In the genomic region with DNA sequence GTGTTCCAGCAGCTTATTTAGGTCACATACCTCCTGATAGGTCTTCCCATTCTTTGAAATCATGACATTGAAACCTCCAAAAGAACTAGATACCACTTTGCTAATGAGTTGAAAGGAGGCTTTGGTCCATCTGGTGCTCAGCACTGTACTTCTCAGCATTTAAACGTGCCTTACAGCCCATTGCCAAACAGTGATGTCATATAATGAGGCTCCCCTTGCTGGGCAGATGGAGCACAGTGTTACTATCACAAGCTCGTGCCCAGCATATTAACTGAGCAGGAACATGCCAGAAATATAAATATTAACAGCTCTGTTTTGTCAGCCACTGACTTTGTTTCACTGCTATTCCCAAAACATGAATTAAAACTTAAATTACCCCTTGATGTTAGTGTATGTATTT, we compare ENCODE assay signal across 17 cellular contexts. TPM values are rescaled to one million over a fixed set of nuclear protein-coding genes. Genes with fewer than 3 reads are reported as not detected.
DNase-seq lines count a peak whose midpoint lies in the region; ATAC-seq and TF ChIP-seq lines count a peak whose summit lies in the region.
"Had no signal": no experiment of that assay in that cellular context is flagged by ENCODE, and none has a peak within 500 bp of the region (broad histone marks: within the 10 kb centered on the region; RNA-seq: fewer than 3 reads in every experiment).

No MANE protein-coding gene starts in this region.

- H3K4me1 Mint-ChIP-seq in HFFc6 (ENCODE audit: low read depth) = peaks cover 7% of the 10 kb centered on the region; the same call in 1 of the 2 replicates
- peaks cover 68 to 79% of the 10 kb centered on the region in 2 donors for H3K4me1 Mint-ChIP-seq in immature natural killer cell

- H3K27me3 Mint-ChIP-seq in HFFc6 (ENCODE audit: insufficient read depth) (peaks cover 3% of the 10 kb centered on the region; the same call in 1 of the 2 replicates), immature natural killer cell (ENCODE audit: low read depth in 3 of 3) (peaks cover 0 to 5% (median 2%) of the 10 kb centered on the region in 3 donors)
- H3K27me3 Mint-ChIP-seq: B cell had no signal

- H3K36me3 Mint-ChIP-seq in HFFc6 (ENCODE audit: low read depth) (peaks cover 43% of the 10 kb centered on the region), immature natural killer cell (peaks cover 26 to 56% (median 38%) of the 10 kb centered on the region in 3 donors)

- H3K9ac ChIP-seq in adipocyte (ENCODE audit: low read length) = no peak overlapping the region

- H3K9me3 ChIP-seq in adipocyte (ENCODE audit: control insufficient read depth, low read length) = no peaks in the 10 kb centered on the region
- H3K9me3 ChIP-seq: colonic mucosa, right lobe of liver had no signal

- DNase-seq in Ammon's horn (ENCODE audit: low spot score) (peak; percentile 67), HFFc6 (peak; percentile 15), adipocyte (ENCODE audit: low read depth) (peak; percentile 28), immature natural killer cell (no peak), NCI-H526 (lab: John Stamatoyannopoulos, UW) (no peak)
- DNase-seq: colonic mucosa; kidney; MV-4-11; right lobe of liver; SHP77 treated with DMSO at 0.1 percent for 48 hours; stimulated activated CD4-positive, alpha-beta T cell treated with anti-CD3 and anti-CD28 coated beads, Interleukin-1b, Interleukin-23, amount 100 ng/mL, for 48 hours; T-helper 2 cell had no signal

- no peak overlapping the region for H3K4me3 ChIP-seq in adipocyte (ENCODE audit: low read length)
- H3K4me3 ChIP-seq: colonic mucosa, right lobe of liver had no signal

- H3K27me3 ChIP-seq in adipocyte (replicated peaks; ENCODE audit: control insufficient read depth, insufficient read depth, low read length) = no peaks in the 10 kb centered on the region
- H3K27me3 ChIP-seq: colonic mucosa, right lobe of liver had no signal

- H3K4me1 ChIP-seq in adipocyte (ENCODE audit: control insufficient read depth, insufficient read depth, low read length) = peaks cover 9% of the 10 kb centered on the region
- H3K4me1 ChIP-seq: colonic mucosa, right lobe of liver had no signal

- H3K27ac Mint-ChIP-seq in HFFc6 (no peak overlapping the region), immature natural killer cell (peak overlapping the region in 5 of 6 donors; percentile 31 to 82 (median 65))
- H3K27ac Mint-ChIP-seq: B cell, mesothelial cell of epicardium had no signal

- no peak for TF ChIP-seq CTCF in HFFc6 (IDR thresholded peaks at IDR 0.05)

- H3K4me3 Mint-ChIP-seq in HFFc6 (no peak overlapping the region), immature natural killer cell (no peak overlapping the region)
- H3K4me3 Mint-ChIP-seq: B cell, mesothelial cell of epicardium had no signal

- ATAC-seq in GM19452 (IDR thresholded peaks at IDR 0.05; ENCODE audit: unreplicated experiment) = no peak
- no peak for ATAC-seq in GM18858 (IDR thresholded peaks at IDR 0.05; ENCODE audit: unreplicated experiment)
- no peak for ATAC-seq in GM21825 (IDR thresholded peaks at IDR 0.05; ENCODE audit: unreplicated experiment)

- peaks cover 79% of the 10 kb centered on the region for H3K36me3 ChIP-seq in adipocyte (ENCODE audit: control insufficient read depth, insufficient read depth, low read length, severe bottlenecking)
- H3K36me3 ChIP-seq: colonic mucosa had no signal

- no peaks in the 10 kb centered on the region for H3K9me3 Mint-ChIP-seq in HFFc6
- no peaks in the 10 kb centered on the region for H3K9me3 Mint-ChIP-seq in immature natural killer cell
- H3K9me3 Mint-ChIP-seq: mesothelial cell of epicardium had no signal

RNA-seq across cellular contexts. Expression of a gene that starts 25.5 kb away (rescaled TPM):
- total RNA-seq in HFFc6 (2021; fragmentation: NEBNext Ultra II Directional; extraction: Animal tissue kit (Norgen Biotek cat#: 25700)) = 10 to 100 TPM in 2 of 6 experiments, 1 to 10 TPM in 4; 5.7 to 12.4 (median 6.5) TPM
- 10 to 100 TPM; 35.2 to 52.1 (median 38.4) TPM for polyA plus RNA-seq in immature natural killer cell

Comparison
In these comparisons a context has a peak if more than half of its experiments do, and no peak if none do; other contexts are left out.
1. DNase-seq: peak in Ammon's horn (single experiment), HFFc6 (single experiment) and adipocyte (single experiment); none in immature natural killer cell (0 of 3) and NCI-H526 (0 of 2).